18 cellular contexts compared by ENCODE assay signal in the genomic region with DNA sequence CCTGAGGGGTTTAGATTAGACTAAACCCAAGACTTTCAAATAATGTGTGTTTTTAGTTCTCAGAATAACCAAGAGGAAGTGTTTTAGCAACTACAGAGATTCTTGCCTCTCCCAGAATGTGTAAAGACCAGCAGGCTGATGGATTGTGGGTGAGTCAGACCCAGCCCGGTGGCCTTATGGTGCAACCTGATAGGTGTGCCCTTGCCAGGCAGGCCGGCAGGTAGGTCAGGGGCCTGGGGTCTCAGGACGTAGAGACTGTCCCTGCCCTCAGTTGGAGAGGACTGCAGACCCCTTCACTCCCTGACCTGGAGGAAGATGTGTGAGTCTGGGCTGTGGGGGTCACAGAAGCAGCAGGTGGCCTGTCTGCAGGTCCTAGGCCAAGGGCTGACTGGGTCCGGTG.
"Had no signal": no experiment of that assay in that cellular context is flagged by ENCODE, and none has a peak within 500 bp of the region (broad histone marks: within the 10 kb centered on the region; RNA-seq: fewer than 3 reads in every experiment).

No MANE protein-coding gene starts in this region.

- ATAC-seq: body of pancreas; gastrocnemius medialis; heart right ventricle; naive thymus-derived CD8-positive, alpha-beta T cell; stimulated activated naive CD8-positive, alpha-beta T cell treated with anti-CD3 and anti-CD28 coated beads, Interleukin-15, amount 100 ng/mL, for 72 hours had no signal

- H3K27ac ChIP-seq: body of pancreas, coronary artery, gastrocnemius medialis, heart right ventricle, neutrophil, parathyroid adenoma had no signal

- H3K4me1 ChIP-seq: body of pancreas, gastrocnemius medialis, heart right ventricle, parathyroid adenoma had no signal

- DNase-seq: activated B cell treated with CpG ODN at 0.5 μM for 24 hours; activated CD4-positive, alpha-beta memory T cell treated with anti-CD3 and anti-CD28 coated beads for 36 hours; activated CD4-positive, alpha-beta T cell treated with anti-CD3 and anti-CD28 coated beads for 4 hours; activated naive CD4-positive, alpha-beta T cell treated with anti-CD3 and anti-CD28 coated beads for 36 hours; activated T-cell treated with anti-CD3 and anti-CD28 coated beads, Interleukin-2, amount 50 U/mL, for 1 hour; body of pancreas; central memory CD4-positive, alpha-beta T cell; erythroblast; gastrocnemius medialis; heart right ventricle; mesenchymal stem cell; stimulated activated naive CD8-positive, alpha-beta T cell treated with anti-CD3 and anti-CD28 coated beads, Interleukin-15, amount 100 ng/mL, for 72 hours; T-helper 1 cell; T-helper 9 cell had no signal

- H3K79me2 ChIP-seq: parathyroid adenoma had no signal

- H3K36me3 ChIP-seq: gastrocnemius medialis, heart right ventricle, neutrophil had no signal

- H2AFZ ChIP-seq: parathyroid adenoma had no signal

- H3K4me3 ChIP-seq: body of pancreas, coronary artery, gastrocnemius medialis, heart right ventricle had no signal

- H3K9me3 ChIP-seq: body of pancreas, gastrocnemius medialis, heart right ventricle, neutrophil had no signal

- H3K9ac ChIP-seq: parathyroid adenoma had no signal
